ENCODE assay signal across 1 cellular context in genomic region chr20:57351042-57351783, GRCh38.
A peak's percentile ranks its signal among the peaks of the same experiment; 100 is the strongest.
TF ChIP-seq lines count a peak whose summit lies in the region.

A gene with protein sequence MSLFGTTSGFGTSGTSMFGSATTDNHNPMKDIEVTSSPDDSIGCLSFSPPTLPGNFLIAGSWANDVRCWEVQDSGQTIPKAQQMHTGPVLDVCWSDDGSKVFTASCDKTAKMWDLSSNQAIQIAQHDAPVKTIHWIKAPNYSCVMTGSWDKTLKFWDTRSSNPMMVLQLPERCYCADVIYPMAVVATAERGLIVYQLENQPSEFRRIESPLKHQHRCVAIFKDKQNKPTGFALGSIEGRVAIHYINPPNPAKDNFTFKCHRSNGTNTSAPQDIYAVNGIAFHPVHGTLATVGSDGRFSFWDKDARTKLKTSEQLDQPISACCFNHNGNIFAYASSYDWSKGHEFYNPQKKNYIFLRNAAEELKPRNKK (plus strand): TSS chr20:57351255. CDS start chr20:57354039, 2,784 bp downstream.

TF ChIP-seq in HepG2, 621 proteins besides CTCF, POLR2A, EP300 and RAD21 (continued from another document and continues in another):
- TF ChIP-seq, protein P1, sequence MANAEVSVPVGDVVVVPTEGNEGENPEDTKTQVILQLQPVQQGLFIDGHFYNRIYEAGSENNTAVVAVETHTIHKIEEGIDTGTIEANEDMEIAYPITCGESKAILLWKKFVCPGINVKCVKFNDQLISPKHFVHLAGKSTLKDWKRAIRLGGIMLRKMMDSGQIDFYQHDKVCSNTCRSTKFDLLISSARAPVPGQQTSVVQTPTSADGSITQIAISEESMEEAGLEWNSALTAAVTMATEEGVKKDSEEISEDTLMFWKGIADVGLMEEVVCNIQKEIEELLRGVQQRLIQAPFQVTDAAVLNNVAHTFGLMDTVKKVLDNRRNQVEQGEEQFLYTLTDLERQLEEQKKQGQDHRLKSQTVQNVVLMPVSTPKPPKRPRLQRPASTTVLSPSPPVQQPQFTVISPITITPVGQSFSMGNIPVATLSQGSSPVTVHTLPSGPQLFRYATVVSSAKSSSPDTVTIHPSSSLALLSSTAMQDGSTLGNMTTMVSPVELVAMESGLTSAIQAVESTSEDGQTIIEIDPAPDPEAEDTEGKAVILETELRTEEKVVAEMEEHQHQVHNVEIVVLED (CRISPR knock-in tag; IDR thresholded peaks at IDR 0.05; ENCODE audit: borderline replicate concordance): peak; percentile 87
- TF ChIP-seq NFE2L2 (IDR thresholded peaks at IDR 0.05; ENCODE audit: low read length) (no peak), STAG1 (CRISPR knock-in tag; IDR thresholded peaks at IDR 0.05) (no peak), ZKSCAN5 (CRISPR knock-in tag; IDR thresholded peaks at IDR 0.05) (no peak), KAT8 (CRISPR knock-in tag; IDR thresholded peaks at IDR 0.05) (peak; percentile 98), ZIK1 (CRISPR knock-in tag; IDR thresholded peaks at IDR 0.05; ENCODE audit: borderline replicate concordance, low read depth) (peak; percentile 82; the same call in 1 of the 2 replicates), BRF2 (CRISPR knock-in tag; IDR thresholded peaks at IDR 0.05) (peak; percentile 80; the same call in 1 of the 2 replicates), RXRA (CRISPR knock-in tag; IDR thresholded peaks at IDR 0.05) (peak; percentile 83; the same call in 1 of the 2 replicates), FOXM1 (CRISPR knock-in tag; IDR thresholded peaks at IDR 0.05) (no peak), CCAR2 (optimal IDR thresholded peaks at IDR 0.05; ENCODE audit: low read depth, low read length) (no peak), SP2 (CRISPR knock-in tag; IDR thresholded peaks at IDR 0.05) (peak; percentile 33; the same call in 1 of the 2 replicates), AHDC1 (CRISPR knock-in tag; IDR thresholded peaks at IDR 0.05; ENCODE audit: borderline replicate concordance) (peak; percentile 64), ZSCAN5A (CRISPR knock-in tag; IDR thresholded peaks at IDR 0.05; ENCODE audit: borderline replicate concordance) (peak; percentile 56; the same call in 1 of the 2 replicates), NFE2 (CRISPR knock-in tag; IDR thresholded peaks at IDR 0.05) (no peak), KLF16 (CRISPR knock-in tag; IDR thresholded peaks at IDR 0.05) (peak in 1 of 2 experiments; percentile 83; a peak in 2 of 4 replicates), SCMH1 (CRISPR knock-in tag; IDR thresholded peaks at IDR 0.05; ENCODE audit: borderline replicate concordance) (no peak), NR2F1 (CRISPR knock-in tag; IDR thresholded peaks at IDR 0.05) (no peak; a peak in 1 of 4 replicates), MAF1 (CRISPR knock-in tag; IDR thresholded peaks at IDR 0.05; ENCODE audit: borderline replicate concordance) (peak; percentile 82), SRSF9 (IDR thresholded peaks at IDR 0.05; ENCODE audit: borderline replicate concordance, insufficient read depth, low read depth, low read length, poor library complexity, severe bottlenecking) (no peak), SRF (IDR thresholded peaks at IDR 0.05; ENCODE audit: low read depth, low read length) (no peak), ZNF24 (IDR thresholded peaks at IDR 0.05) (no peak), ZNF646 (CRISPR knock-in tag; IDR thresholded peaks at IDR 0.05) (0 out of 2 replicates have a peak, but pooled peaks have one; percentile 77), CENPX (CRISPR knock-in tag; IDR thresholded peaks at IDR 0.05) (no peak), ZNF644 (CRISPR knock-in tag; IDR thresholded peaks at IDR 0.05; ENCODE audit: low read depth) (no peak), POLR2G (IDR thresholded peaks at IDR 0.05; ENCODE audit: low read depth, low read length) (peak; percentile 98), ZNF616 (CRISPR knock-in tag; IDR thresholded peaks at IDR 0.05; ENCODE audit: low read depth) (no peak), ZSCAN22 (CRISPR knock-in tag; IDR thresholded peaks at IDR 0.05) (peak; percentile 77; the same call in 1 of the 2 replicates), ATRX (CRISPR knock-in tag; IDR thresholded peaks at IDR 0.05; ENCODE audit: borderline replicate concordance) (no peak), FOXO4 (CRISPR knock-in tag; conservative IDR thresholded peaks at IDR 0.05) (no peak)
- TF ChIP-seq, protein P2, sequence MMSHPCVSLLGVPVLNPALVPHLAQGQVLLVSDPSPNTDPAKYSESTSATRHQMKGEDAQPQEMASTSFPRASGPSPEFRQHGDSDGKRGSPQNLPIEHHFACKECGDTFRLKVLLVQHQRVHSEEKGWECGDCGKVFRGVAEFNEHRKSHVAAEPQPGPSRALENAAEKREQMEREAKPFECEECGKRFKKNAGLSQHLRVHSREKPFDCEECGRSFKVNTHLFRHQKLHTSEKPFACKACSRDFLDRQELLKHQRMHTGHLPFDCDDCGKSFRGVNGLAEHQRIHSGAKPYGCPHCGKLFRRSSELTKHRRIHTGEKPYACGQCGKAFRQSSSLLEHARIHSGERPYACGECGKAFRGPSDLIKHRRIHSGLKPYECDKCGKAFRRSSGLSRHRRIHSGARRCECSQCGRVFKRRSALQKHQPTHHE (CRISPR knock-in tag; IDR thresholded peaks at IDR 0.05; ENCODE audit: borderline replicate concordance): no peak; the same call in 1 of the 2 replicates
- TF ChIP-seq, protein P3, sequence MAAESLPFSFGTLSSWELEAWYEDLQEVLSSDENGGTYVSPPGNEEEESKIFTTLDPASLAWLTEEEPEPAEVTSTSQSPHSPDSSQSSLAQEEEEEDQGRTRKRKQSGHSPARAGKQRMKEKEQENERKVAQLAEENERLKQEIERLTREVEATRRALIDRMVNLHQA (CRISPR knock-in tag; IDR thresholded peaks at IDR 0.05): no peak
- TF ChIP-seq, protein P4, sequence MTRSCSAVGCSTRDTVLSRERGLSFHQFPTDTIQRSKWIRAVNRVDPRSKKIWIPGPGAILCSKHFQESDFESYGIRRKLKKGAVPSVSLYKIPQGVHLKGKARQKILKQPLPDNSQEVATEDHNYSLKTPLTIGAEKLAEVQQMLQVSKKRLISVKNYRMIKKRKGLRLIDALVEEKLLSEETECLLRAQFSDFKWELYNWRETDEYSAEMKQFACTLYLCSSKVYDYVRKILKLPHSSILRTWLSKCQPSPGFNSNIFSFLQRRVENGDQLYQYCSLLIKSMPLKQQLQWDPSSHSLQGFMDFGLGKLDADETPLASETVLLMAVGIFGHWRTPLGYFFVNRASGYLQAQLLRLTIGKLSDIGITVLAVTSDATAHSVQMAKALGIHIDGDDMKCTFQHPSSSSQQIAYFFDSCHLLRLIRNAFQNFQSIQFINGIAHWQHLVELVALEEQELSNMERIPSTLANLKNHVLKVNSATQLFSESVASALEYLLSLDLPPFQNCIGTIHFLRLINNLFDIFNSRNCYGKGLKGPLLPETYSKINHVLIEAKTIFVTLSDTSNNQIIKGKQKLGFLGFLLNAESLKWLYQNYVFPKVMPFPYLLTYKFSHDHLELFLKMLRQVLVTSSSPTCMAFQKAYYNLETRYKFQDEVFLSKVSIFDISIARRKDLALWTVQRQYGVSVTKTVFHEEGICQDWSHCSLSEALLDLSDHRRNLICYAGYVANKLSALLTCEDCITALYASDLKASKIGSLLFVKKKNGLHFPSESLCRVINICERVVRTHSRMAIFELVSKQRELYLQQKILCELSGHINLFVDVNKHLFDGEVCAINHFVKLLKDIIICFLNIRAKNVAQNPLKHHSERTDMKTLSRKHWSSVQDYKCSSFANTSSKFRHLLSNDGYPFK (CRISPR knock-in tag; IDR thresholded peaks at IDR 0.05; ENCODE audit: borderline replicate concordance): peak; percentile 99
